In the genomic region with DNA sequence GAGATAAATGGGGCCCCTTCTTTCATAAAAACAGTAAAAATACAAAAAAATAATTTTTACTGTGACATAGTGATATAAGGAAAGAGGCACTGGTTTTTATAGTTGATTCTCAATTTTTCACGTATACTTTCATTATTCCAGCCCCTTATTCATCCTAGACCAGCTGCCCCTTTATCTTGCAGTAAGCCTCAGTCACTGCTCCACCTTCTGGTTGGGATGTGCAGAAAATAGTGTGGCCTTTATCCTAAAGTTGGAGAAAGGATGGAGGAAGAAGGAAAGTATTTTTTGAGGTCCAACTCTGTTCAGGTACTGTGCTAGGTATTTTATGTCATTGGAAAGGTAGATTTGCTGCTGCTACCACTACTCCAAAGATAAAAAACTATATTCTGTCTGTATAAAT, we compare ENCODE assay signal across 8 cellular contexts.
DNase-seq lines count a peak whose midpoint lies in the region; ATAC-seq, FAIRE-seq and TF ChIP-seq lines count a peak whose summit lies in the region.

No MANE protein-coding gene starts in this region.

- H3K4me2 ChIP-seq in A549 (no peak overlapping the region), SU-DHL-6 (ENCODE audit: low read depth, low read length, poor library complexity, severe bottlenecking) (no peak overlapping the region), smooth muscle cell (no peak overlapping the region)

- H4K20me1 ChIP-seq in SU-DHL-6 (ENCODE audit: low read depth, low read length) (no peaks in the 10 kb centered on the region), smooth muscle cell (ENCODE audit: low read depth) (no peaks in the 10 kb centered on the region)

- no peaks in the 10 kb centered on the region for H3K9me3 ChIP-seq in A549
- H3K9me3 ChIP-seq in SU-DHL-6 (ENCODE audit: insufficient read depth, low read length): no peaks in the 10 kb centered on the region
- H3K9me3 ChIP-seq in smooth muscle cell (replicated peaks; ENCODE audit: low read depth): no peaks in the 10 kb centered on the region

- H3K27me3 ChIP-seq in SU-DHL-6 (ENCODE audit: low read length) (no peaks in the 10 kb centered on the region), smooth muscle cell (ENCODE audit: low read depth) (no peaks in the 10 kb centered on the region)

- H3K36me3 ChIP-seq in SU-DHL-6 (ENCODE audit: low read length): no peaks in the 10 kb centered on the region
- peaks cover 21% of the 10 kb centered on the region for H3K36me3 ChIP-seq in smooth muscle cell (ENCODE audit: low read depth)

- TF ChIP-seq EP300 in A549 (IDR thresholded peaks at IDR 0.05): no peak

- no peak overlapping the region for H3K4me3 ChIP-seq in A549
- no peak overlapping the region for H3K4me3 ChIP-seq in SU-DHL-6 (ENCODE audit: insufficient read depth, low read length, poor library complexity, severe bottlenecking)
- no peak overlapping the region for H3K4me3 ChIP-seq in smooth muscle cell

- peak; percentile 82 to 89 for ATAC-seq in A549
- ATAC-seq in activated CD4-positive, CD25-positive, alpha-beta regulatory T cell treated with anti-CD3 and anti-CD28 coated beads, Interleukin-2, amount 50 U/mL, for 24 hours: no peak
- no peak for ATAC-seq in GM18907 (IDR thresholded peaks at IDR 0.05; ENCODE audit: unreplicated experiment)

- no peak for FAIRE-seq in A549 (lab: Jason Lieb, UNC)
- FAIRE-seq in GM19239 (lab: Jason Lieb, UNC): peak; percentile 4

- H3K9me2 ChIP-seq in SU-DHL-6 (replicated peaks; ENCODE audit: insufficient read depth, low read length): no peaks in the 10 kb centered on the region

- no peak for TF ChIP-seq POLR2A in A549 (IDR thresholded peaks at IDR 0.05; ENCODE audit: low read length)

- H3F3A ChIP-seq in SU-DHL-6 (ENCODE audit: insufficient read depth) (no peaks in the 10 kb centered on the region), smooth muscle cell (ENCODE audit: low read depth) (no peaks in the 10 kb centered on the region)

- WGBS in A549 (ENCODE audit: missing lambda C conversion rate): 31% methylated on average over 1 of the region's 1 CpG
- WGBS in smooth muscle cell (ENCODE audit: low lambda C conversion rate): 55% methylated on average over 1 of the region's 1 CpG

- peak; percentile 74 to 84 for TF ChIP-seq RAD21 in A549 (conservative IDR thresholded peaks at IDR 0.05 in 1 of 2, IDR thresholded peaks at IDR 0.05 in 1 of 2)

- TF ChIP-seq CTCF in A549 (IDR thresholded peaks at IDR 0.05): peak; percentile 78
- peak; percentile 12 for TF ChIP-seq CTCF in SU-DHL-6 (IDR thresholded peaks at IDR 0.05; ENCODE audit: insufficient read depth, low read length, poor library complexity, severe bottlenecking)
- TF ChIP-seq CTCF in smooth muscle cell (IDR thresholded peaks at IDR 0.05; ENCODE audit: borderline replicate concordance, insufficient read depth, poor library complexity, severe bottlenecking): peak; percentile 54

- POLR2A ChIA-PET in A549 (lab: Yijun Ruan, JAX): interaction anchor here (1.2 kb wide), 1 partner anchor 173 kb away, joined by 3 read pairs; a partner anchor contains a TSS

- H3K9ac ChIP-seq in SU-DHL-6 (ENCODE audit: low read length): no peak overlapping the region
- H3K9ac ChIP-seq in smooth muscle cell (ENCODE audit: low read depth): no peak overlapping the region

- H3K79me2 ChIP-seq in SU-DHL-6 (ENCODE audit: insufficient read depth, low read length): no peaks in the 10 kb centered on the region
- H3K79me2 ChIP-seq in smooth muscle cell (ENCODE audit: low read depth): no peaks in the 10 kb centered on the region

- DNase-seq in A549 (ENCODE audit: low read depth in 1 of 2, low spot score in 1 of 2): peak; percentile 51 to 54
- DNase-seq in GM19239 (ENCODE audit: insufficient read length, low spot score): no peak
- peak; percentile 29 for DNase-seq in glomerular visceral epithelial cell (ENCODE audit: extremely low spot score)
- DNase-seq in smooth muscle cell (lab: John Stamatoyannopoulos, UW; ENCODE audit: unreplicated experiment): no peak
- no peak for DNase-seq in ecto neural progenitor cell (ENCODE audit: low spot score)

- CTCF ChIA-PET in A549 (lab: Yijun Ruan, JAX): interaction anchor here (0.6 to 5.2 kb wide), 39 partner anchors 9 to 256 kb away, joined by 3 to 31 read pairs (median 4); a partner anchor contains a TSS

- H3K27ac ChIP-seq in A549 (no peak overlapping the region), SU-DHL-6 (ENCODE audit: low read depth, low read length) (no peak overlapping the region), smooth muscle cell (ENCODE audit: low read depth) (peak overlapping the region; percentile 31)

- H3K4me1 ChIP-seq in A549 (no peaks in the 10 kb centered on the region), smooth muscle cell (ENCODE audit: low read depth) (no peaks in the 10 kb centered on the region)

- H2AFZ ChIP-seq in SU-DHL-6 (ENCODE audit: low read depth, low read length, severe bottlenecking) (no peak overlapping the region), smooth muscle cell (ENCODE audit: low read depth) (no peak overlapping the region)

TF ChIP-seq in A549, 52 proteins besides CTCF, POLR2A, EP300 and RAD21:
- TF ChIP-seq, protein P1, sequence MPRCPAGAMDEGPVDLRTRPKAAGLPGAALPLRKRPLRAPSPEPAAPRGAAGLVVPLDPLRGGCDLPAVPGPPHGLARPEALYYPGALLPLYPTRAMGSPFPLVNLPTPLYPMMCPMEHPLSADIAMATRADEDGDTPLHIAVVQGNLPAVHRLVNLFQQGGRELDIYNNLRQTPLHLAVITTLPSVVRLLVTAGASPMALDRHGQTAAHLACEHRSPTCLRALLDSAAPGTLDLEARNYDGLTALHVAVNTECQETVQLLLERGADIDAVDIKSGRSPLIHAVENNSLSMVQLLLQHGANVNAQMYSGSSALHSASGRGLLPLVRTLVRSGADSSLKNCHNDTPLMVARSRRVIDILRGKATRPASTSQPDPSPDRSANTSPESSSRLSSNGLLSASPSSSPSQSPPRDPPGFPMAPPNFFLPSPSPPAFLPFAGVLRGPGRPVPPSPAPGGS (IDR thresholded peaks at IDR 0.05): no peak
- TF ChIP-seq SMC3 (IDR thresholded peaks at IDR 0.05): peak; percentile 90

Comparison
In these comparisons a context has a peak if more than half of its experiments do, and no peak if none do; other contexts are left out.
1. ATAC-seq: peak in A549 (2 of 2); none in activated CD4-positive, CD25-positive, alpha-beta regulatory T cell treated with anti-CD3 and anti-CD28 coated beads, Interleukin-2, amount 50 U/mL, for 24 hours (0 of 2) and GM18907 (single experiment).
2. DNase-seq: peak in A549 (2 of 2) and glomerular visceral epithelial cell (single experiment); none in GM19239 (single experiment), smooth muscle cell (single experiment) and ecto neural progenitor cell (single experiment).
3. CTCF ChIP-seq: peak in every context shown above with its lines; median percentile 78 in A549; 54 in smooth muscle cell; 12 in SU-DHL-6.